ENCODE assay signal across 13 cellular contexts in the genomic region with DNA sequence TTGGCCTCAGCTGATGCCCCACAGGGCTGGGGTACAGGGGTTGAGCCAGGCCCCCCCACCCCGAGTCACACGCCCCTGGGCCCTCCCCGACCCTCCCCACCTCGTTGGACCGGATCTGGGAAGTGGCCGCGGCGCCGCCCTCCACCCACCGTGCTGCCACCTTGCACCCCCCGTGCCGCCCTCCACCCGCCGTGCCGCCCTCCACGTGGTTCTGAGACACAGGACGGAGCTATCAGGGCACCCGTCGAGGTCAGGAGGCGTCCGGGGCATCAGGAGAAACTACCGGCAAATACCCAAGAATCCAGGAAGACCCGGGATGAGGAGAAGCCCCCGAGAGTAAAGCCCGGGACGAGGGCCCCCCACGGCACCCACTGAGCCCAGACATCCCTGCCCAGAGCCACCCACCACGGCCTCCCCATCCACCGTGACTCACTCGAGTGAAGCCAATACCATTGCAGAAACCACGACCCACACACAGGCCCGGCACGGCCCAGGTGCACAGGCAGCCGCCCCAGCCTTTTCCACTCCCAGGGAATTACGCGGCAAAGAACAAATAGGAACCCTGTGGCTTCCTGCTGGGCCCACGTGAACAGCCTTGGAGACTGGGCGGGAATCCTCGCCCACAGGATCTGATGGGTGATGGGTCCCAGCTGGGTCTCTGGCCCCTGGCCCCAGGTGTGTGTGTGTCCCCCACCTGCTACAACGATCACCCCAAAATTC. TPM values are rescaled to one million over a fixed set of nuclear protein-coding genes. Genes with fewer than 3 reads are reported as not detected.
A peak's percentile ranks its signal among the peaks of the same experiment; 100 is the strongest.
DNase-seq lines count a peak whose midpoint lies in the region; ATAC-seq, FAIRE-seq and TF ChIP-seq lines count a peak whose summit lies in the region.
"Had no signal": no experiment of that assay in that cellular context is flagged by ENCODE, and none has a peak within 500 bp of the region (broad histone marks: within the 10 kb centered on the region; RNA-seq: fewer than 3 reads in every experiment).

No MANE protein-coding gene starts in this region.

- H3K4me1 ChIP-seq in GM12878 (ENCODE audit: control insufficient read depth, insufficient read depth, low read length) = peaks cover 37% of the 10 kb centered on the region
- H3K4me1 ChIP-seq: Caco-2 had no signal

- H2AFZ ChIP-seq in GM12878 (ENCODE audit: control insufficient read depth, low read depth, low read length) = no peak overlapping the region

- WGBS in GM12878 (ENCODE audit: insufficient coverage, insufficient replicate concordance, low lambda C conversion rate, missing lambda C conversion rate) = 62% methylated on average over 35 of the region's 40 CpGs

- in situ Hi-C loops in GM12878 (cut with MboI) = no loop called here

- no peaks in the 10 kb centered on the region for H3K36me3 Mint-ChIP-seq in natural killer cell treated with Interleukin-12 subunit alpha and Interleukin-12 subunit beta and Interleukin-15 and Interleukin-18, amount 100 ng/mL, for 72 hours

- no peak for TF ChIP-seq EP300 in GM12878 (IDR thresholded peaks at IDR 0.05; ENCODE audit: borderline replicate concordance in 1 of 2, control insufficient read depth in 1 of 2, low read depth in 2 of 2, low read length in 2 of 2)

- TF ChIP-seq RAD21 in GM12878 (IDR thresholded peaks at IDR 0.05; ENCODE audit: insufficient read depth, low read depth, low read length) = no peak

- peak overlapping the region; percentile 44 for H3K4me3 Mint-ChIP-seq in natural killer cell treated with Interleukin-12 subunit alpha and Interleukin-12 subunit beta and Interleukin-15 and Interleukin-18, amount 100 ng/mL, for 72 hours

- CTCF ChIA-PET in GM12878 (lab: Yijun Ruan, JAX) = interaction anchor here (1.1 kb wide), 1 partner anchor 73 kb away, joined by 4 read pairs; no protein-coding TSS in a partner anchor

- POLR2A ChIA-PET in GM12878 (lab: Charles Lee) = no interaction called here

- RAD21 ChIA-PET in GM12878 (lab: Charles Lee; ENCODE audit: unreplicated experiment) = interaction anchor here (1.0 kb wide), 1 partner anchor 10 kb away, joined by 7 read pairs; no protein-coding TSS in a partner anchor

- no peak overlapping the region for H3K9ac ChIP-seq in GM12878 (ENCODE audit: control insufficient read depth, insufficient read depth, low read length)

- intact Hi-C loops in GM12878 (cut with micrococcal nuclease; ENCODE audit: unreplicated experiment) = no loop called here

- TF ChIP-seq CTCF in GM12878 (IDR thresholded peaks at IDR 0.05 in 2 of 3, conservative IDR thresholded peaks at IDR 0.05 in 1 of 3; ENCODE audit: control insufficient read depth in 2 of 3, extremely low read depth in 1 of 3, insufficient read depth in 1 of 3, low read depth in 3 of 3, low read length in 3 of 3) = no peak

- no peaks in the 10 kb centered on the region for H4K20me1 ChIP-seq in GM12878 (ENCODE audit: control insufficient read depth, insufficient read depth)

- peak overlapping the region; percentile 74 to 96 for H3K27ac Mint-ChIP-seq in natural killer cell treated with Interleukin-12 subunit alpha and Interleukin-12 subunit beta and Interleukin-15 and Interleukin-18, amount 100 ng/mL, for 72 hours

- H3K27ac ChIP-seq in GM12878 (ENCODE audit: control insufficient read depth, insufficient read depth) = 0 out of 2 replicates have a peak overlapping the region, but pooled peaks have one; percentile 10
- H3K27ac ChIP-seq: neutrophil had no signal

- H3K4me2 ChIP-seq in GM12878 (ENCODE audit: control insufficient read depth, insufficient read depth) = peak overlapping the region; percentile 17; the same call in 1 of the 2 replicates

- ATAC-seq in GM12878 (no peak), HG02981 (IDR thresholded peaks at IDR 0.05; ENCODE audit: unreplicated experiment) (no peak), esophagus mucosa (no peak), HG02798 (IDR thresholded peaks at IDR 0.05; ENCODE audit: poor library complexity, unreplicated experiment) (no peak)
- ATAC-seq in natural killer cell treated with Interleukin-12 subunit alpha and Interleukin-12 subunit beta and Interleukin-15 and Interleukin-18, amount 100 ng/mL, for 72 hours = no peak

- FAIRE-seq in GM12878 (lab: Jason Lieb, UNC) = no peak
- FAIRE-seq: GM18507 had no signal

- TF ChIP-seq POLR2A in GM12878 (IDR thresholded peaks at IDR 0.05; ENCODE audit: low read depth, low read length) = no peak

- BruUV-seq in GM12878 (replicated peaks; lab: Mats Ljungman, UMichigan) = no TSS peak

- DNase-seq in stimulated activated naive CD4-positive, alpha-beta T cell treated with Interleukin-2 at 50 U/mL for 16 hours (lab: John Stamatoyannopoulos, UW) = peak; percentile 36
- no peak for DNase-seq in stimulated activated naive CD4-positive, alpha-beta T cell (lab: John Stamatoyannopoulos, UW)
- DNase-seq in GM12878 (ENCODE audit: low read depth, low spot score) (no peak), T-helper 9 cell (no peak)
- peak; percentile 59 for DNase-seq in natural killer cell treated with Interleukin-12 subunit alpha and Interleukin-12 subunit beta and Interleukin-15 and Interleukin-18, amount 100 ng/mL, for 72 hours (ENCODE audit: low spot score)
- DNase-seq: GOT3, NCI-H1092 had no signal

- H3K9me3 ChIP-seq in GM12878 (replicated peaks; ENCODE audit: control insufficient read depth, insufficient read depth, low read length) = no peaks in the 10 kb centered on the region
- H3K9me3 ChIP-seq: Caco-2, neutrophil had no signal

- peaks cover 11% of the 10 kb centered on the region for H3K79me2 ChIP-seq in GM12878 (ENCODE audit: control insufficient read depth, insufficient read depth, low read length)

- no peak overlapping the region for H3K4me3 ChIP-seq in GM12878

- H3K4me1 Mint-ChIP-seq in natural killer cell treated with Interleukin-12 subunit alpha and Interleukin-12 subunit beta and Interleukin-15 and Interleukin-18, amount 100 ng/mL, for 72 hours (ENCODE audit: low read depth in 2 of 2) = peaks cover 22 to 50% of the 10 kb centered on the region in 2 donors

- SMC1A ChIA-PET in GM12878 (lab: Charles Lee; ENCODE audit: uncharacterized antibody, unreplicated experiment) = interaction anchor here (1.1 kb wide), 1 partner anchor 11 kb away, joined by 5 read pairs; no protein-coding TSS in a partner anchor

- peaks cover 0 to 6% of the 10 kb centered on the region in 2 experiments; a peak in 3 of 4 replicates for H3K36me3 ChIP-seq in GM12878 (ENCODE audit: control insufficient read depth in 2 of 2, insufficient read depth in 2 of 2, low read length in 1 of 2)

- H3K9me3 Mint-ChIP-seq in natural killer cell treated with Interleukin-12 subunit alpha and Interleukin-12 subunit beta and Interleukin-15 and Interleukin-18, amount 100 ng/mL, for 72 hours = peaks cover 3% of the 10 kb centered on the region

- no peaks in the 10 kb centered on the region for H3K27me3 Mint-ChIP-seq in natural killer cell treated with Interleukin-12 subunit alpha and Interleukin-12 subunit beta and Interleukin-15 and Interleukin-18, amount 100 ng/mL, for 72 hours

- no peaks in the 10 kb centered on the region for H3K27me3 ChIP-seq in GM12878 (replicated peaks in 1 of 2; ENCODE audit: control insufficient read depth in 2 of 2, insufficient read depth in 2 of 2, low read length in 1 of 2)

RNA-seq across cellular contexts. Expression of gene ADAP1, which starts 34.0 kb away (rescaled TPM):
- total RNA-seq in GM12878 (2013; cell fraction: nucleolus; rRNA removed) = 23.8 and 32.2 TPM in 2 replicates
- 34.0 and 44.2 TPM in 2 replicates for total RNA-seq in GM12878 (2014; rRNA removed)
- total RNA-seq in GM12878 (2014; rRNA removed; fragmentation: Illumina TruSeq; extraction: Trizol) = 15.8 and 17.9 TPM in 2 replicates
- total RNA-seq in GM12878 (2021) = 38.7 and 42.3 TPM in 2 replicates
- 3.9 TPM for polyA plus RNA-seq in GM12878 (2011; ENCODE audit: low read depth)
- 16.6 and 22.5 TPM in 2 replicates for polyA plus RNA-seq in GM12878 (2011; rRNA removed)
- 30.5 and 44.3 TPM in 2 replicates for polyA plus RNA-seq in GM12878 (2011; cell fraction: cytosol; rRNA removed)
- 55.5 and 64.6 TPM in 2 replicates for polyA plus RNA-seq in GM12878 (2011; cell fraction: nucleus; rRNA removed)
- 17.1 and 19.8 TPM in 2 replicates for polyA plus RNA-seq in GM12878 (2012)
- polyA plus RNA-seq in GM12878 (2014; fragmentation: Illumina TruSeq; extraction: Trizol) = 8.0 and 22.0 TPM in 2 replicates
- polyA plus RNA-seq in GM12878 (2014; fragmentation: Nextera tagmentation; extraction: Ambion mirVana) = under 1 TPM in 1 of 2 experiments, not detected in 1; 0.22 TPM
- polyA plus RNA-seq in GM12878 (2014; rRNA removed) = 28.9 and 35.5 TPM in 2 replicates
- 10 to 100 TPM in 1 of 2 experiments, 1 to 10 TPM in 1; 6.7 to 12.7 TPM for polyA plus RNA-seq in GM12878 (2016; fragmentation: Nextera tagmentation; extraction: Ambion mirVana)
- 15.7 and 37.9 TPM in 2 replicates for polyA minus RNA-seq in GM12878 (2011; rRNA and poly(A)+ RNA removed)
- polyA minus RNA-seq in GM12878 (2011; cell fraction: cytosol; rRNA and poly(A)+ RNA removed) = 22.1 and 25.5 TPM in 2 replicates
- polyA minus RNA-seq in GM12878 (2011; cell fraction: nucleus; rRNA and poly(A)+ RNA removed) = 14.0 and 35.4 TPM in 2 replicates
- total RNA-seq in natural killer cell treated with Interleukin-12 subunit alpha and Interleukin-12 subunit beta and Interleukin-15 and Interleukin-18, amount 100 ng/mL, for 72 hours = 100 to 1,000 TPM in 1 of 2 donors, 10 to 100 TPM in 1; 70.6 to 161 TPM
- 5.7 TPM for total RNA-seq in esophagus mucosa

RNA-seq across cellular contexts. Expression of gene GET4, which starts 44.2 kb away (rescaled TPM):
- total RNA-seq in GM12878 (2013; cell fraction: nucleolus; rRNA removed) = 17.2 and 17.8 TPM in 2 replicates
- total RNA-seq in GM12878 (2014; rRNA removed) = 42.9 and 53.6 TPM in 2 replicates
- total RNA-seq in GM12878 (2014; rRNA removed; fragmentation: Illumina TruSeq; extraction: Trizol) = 12.0 and 16.1 TPM in 2 replicates
- 40.7 and 42.1 TPM in 2 replicates for total RNA-seq in GM12878 (2021)
- 18.4 TPM for polyA plus RNA-seq in GM12878 (2011; ENCODE audit: low read depth)
- polyA plus RNA-seq in GM12878 (2011; rRNA removed) = 17.6 and 25.9 TPM in 2 replicates
- 37.7 and 58.5 TPM in 2 replicates for polyA plus RNA-seq in GM12878 (2011; cell fraction: cytosol; rRNA removed)
- 78.1 and 98.0 TPM in 2 replicates for polyA plus RNA-seq in GM12878 (2011; cell fraction: nucleus; rRNA removed)
- polyA plus RNA-seq in GM12878 (2012) = 31.9 and 33.0 TPM in 2 replicates
- polyA plus RNA-seq in GM12878 (2014; fragmentation: Illumina TruSeq; extraction: Trizol) = 4.4 and 14.0 TPM in 2 replicates
- polyA plus RNA-seq in GM12878 (2014; fragmentation: Nextera tagmentation; extraction: Ambion mirVana) = 1 to 10 TPM in 1 of 2 experiments, under 1 TPM in 1; 0.66 to 2.3 TPM
- polyA plus RNA-seq in GM12878 (2014; rRNA removed) = 69.0 and 76.0 TPM in 2 replicates
- 10 to 100 TPM; 68.9 to 73.8 TPM for polyA plus RNA-seq in GM12878 (2016; fragmentation: Nextera tagmentation; extraction: Ambion mirVana)
- polyA minus RNA-seq in GM12878 (2011; rRNA and poly(A)+ RNA removed) = 4.9 and 14.2 TPM in 2 replicates
- polyA minus RNA-seq in GM12878 (2011; cell fraction: cytosol; rRNA and poly(A)+ RNA removed) = 4.7 and 9.1 TPM in 2 replicates
- 9.3 and 12.3 TPM in 2 replicates for polyA minus RNA-seq in GM12878 (2011; cell fraction: nucleus; rRNA and poly(A)+ RNA removed)
- total RNA-seq in natural killer cell treated with Interleukin-12 subunit alpha and Interleukin-12 subunit beta and Interleukin-15 and Interleukin-18, amount 100 ng/mL, for 72 hours = 10 to 100 TPM; 42.8 to 44.5 TPM
- 21.6 TPM for total RNA-seq in esophagus mucosa

RNA-seq across cellular contexts. Expression of gene COX19, which starts 54.8 kb away (rescaled TPM):
- 117 and 121 TPM in 2 replicates for total RNA-seq in GM12878 (2013; cell fraction: nucleolus; rRNA removed)
- total RNA-seq in GM12878 (2014; rRNA removed) (10.2 and 12.5 TPM in 2 replicates), GM12878 (2014; rRNA removed; fragmentation: Illumina TruSeq; extraction: Trizol) (9.5 and 11.4 TPM in 2 replicates), GM12878 (2021) (8.6 and 9.0 TPM in 2 replicates), esophagus mucosa (5.5 TPM)
- 4.5 TPM for polyA plus RNA-seq in GM12878 (2011; ENCODE audit: low read depth)
- polyA plus RNA-seq in GM12878 (2011; rRNA removed) (15.9 and 17.0 TPM in 2 replicates), GM12878 (2014; fragmentation: Illumina TruSeq; extraction: Trizol) (7.0 and 12.4 TPM in 2 replicates), GM12878 (2014; fragmentation: Nextera tagmentation; extraction: Ambion mirVana) (1 to 10 TPM; 3.7 to 6.6 TPM), GM12878 (2014; rRNA removed) (8.9 and 10.2 TPM in 2 replicates), GM12878 (2016; fragmentation: Nextera tagmentation; extraction: Ambion mirVana) (10 to 100 TPM; 15.0 to 17.9 TPM)
- 10.8 and 11.2 TPM in 2 replicates for polyA plus RNA-seq in GM12878 (2011; cell fraction: cytosol; rRNA removed)
- polyA plus RNA-seq in GM12878 (2011; cell fraction: nucleus; rRNA removed) = 22.4 and 24.8 TPM in 2 replicates
- polyA plus RNA-seq in GM12878 (2012) = 6.9 and 7.6 TPM in 2 replicates
- 11.1 and 20.0 TPM in 2 replicates for polyA minus RNA-seq in GM12878 (2011; rRNA and poly(A)+ RNA removed)
- 2.1 and 2.7 TPM in 2 replicates for polyA minus RNA-seq in GM12878 (2011; cell fraction: cytosol; rRNA and poly(A)+ RNA removed)
- 11.1 and 16.1 TPM in 2 replicates for polyA minus RNA-seq in GM12878 (2011; cell fraction: nucleus; rRNA and poly(A)+ RNA removed)
- 10 to 100 TPM; 17.2 to 19.9 TPM for total RNA-seq in natural killer cell treated with Interleukin-12 subunit alpha and Interleukin-12 subunit beta and Interleukin-15 and Interleukin-18, amount 100 ng/mL, for 72 hours

Comparison
In these comparisons a context has a peak if more than half of its experiments do, and no peak if none do; other contexts are left out.
1. DNase-seq: peak in stimulated activated naive CD4-positive, alpha-beta T cell treated with Interleukin-2 at 50 U/mL for 16 hours (single experiment) and natural killer cell treated with Interleukin-12 subunit alpha and Interleukin-12 subunit beta and Interleukin-15 and Interleukin-18, amount 100 ng/mL, for 72 hours (single experiment); none in stimulated activated naive CD4-positive, alpha-beta T cell (0 of 6), GM12878 (single experiment) and T-helper 9 cell (single experiment).